In genomic region chr7:74453321-74454011, GRCh38 we compare ENCODE assay signal across 8 cellular contexts. TPM values are rescaled to one million over a fixed set of nuclear protein-coding genes. Genes with fewer than 3 reads are reported as not detected.
A peak's percentile ranks its signal among the peaks of the same experiment; 100 is the strongest.
DNase-seq lines count a peak whose midpoint lies in the region; ATAC-seq and TF ChIP-seq lines count a peak whose summit lies in the region.

GTF2IRD1 (plus strand) TSS chr7:74453906; CDS start chr7:74508081, 54,175 bp downstream.

- H3K4me3 ChIP-seq in GM06990 (replicated peaks; ENCODE audit: low read depth, low read length): peak within 1 kb of the TSS; percentile 52
- peak within 1 kb of the TSS; percentile 76 for H3K4me3 ChIP-seq in cardiac muscle cell
- peak within 1 kb of the TSS; percentile 83 for H3K4me3 ChIP-seq in urinary bladder (ENCODE audit: low read depth, low read length)

- TF ChIP-seq CTCF in GM06990 (IDR thresholded peaks at IDR 0.05; ENCODE audit: insufficient read depth, low read length, poor library complexity, severe bottlenecking) (no peak), cardiac muscle cell (IDR thresholded peaks at IDR 0.05; ENCODE audit: low read depth, low read length) (no peak), osteocyte (IDR thresholded peaks at IDR 0.05) (no peak)

- no peaks in the 10 kb centered on the region for H3K36me3 Mint-ChIP-seq in osteocyte (ENCODE audit: unreplicated experiment)

- H3K27ac ChIP-seq in cardiac muscle cell (peak within 1 kb of the TSS; percentile 87), urinary bladder (ENCODE audit: low read depth) (peak within 1 kb of the TSS; percentile 84)

- H3K9me3 ChIP-seq in cardiac muscle cell (ENCODE audit: low read depth): no peaks in the 10 kb centered on the region

- H3K27me3 Mint-ChIP-seq in osteocyte (ENCODE audit: unreplicated experiment): no peaks in the 10 kb centered on the region

- no peaks in the 10 kb centered on the region for H3K9me3 Mint-ChIP-seq in osteocyte (ENCODE audit: unreplicated experiment)

- peaks cover 12% of the 10 kb centered on the region for H3K4me1 ChIP-seq in cardiac muscle cell (ENCODE audit: low read depth)
- H3K4me1 ChIP-seq in urinary bladder (ENCODE audit: insufficient read depth): peaks cover 2% of the 10 kb centered on the region

- ATAC-seq in GM21423 (IDR thresholded peaks at IDR 0.05; ENCODE audit: unreplicated experiment): no peak

- peak; percentile 48 for DNase-seq in GM06990 (ENCODE audit: extremely low read depth, insufficient read length)
- DNase-seq in NCI-H1092 (lab: John Stamatoyannopoulos, UW): peak; percentile 58
- peak; percentile 49 for DNase-seq in SKM-1 treated with dmso at 0.1 percent for 144 hours (lab: John Stamatoyannopoulos, UW; ENCODE audit: unreplicated experiment)
- DNase-seq in amniotic epithelial cell (ENCODE audit: low read depth): peak; percentile 84
- peak; percentile 74 to 80 for DNase-seq in cardiac muscle cell (ENCODE audit: low read depth in 1 of 2, low spot score in 1 of 2)
- DNase-seq in osteocyte (ENCODE audit: extremely low spot score, unreplicated experiment): no peak

- H3K27ac Mint-ChIP-seq in osteocyte (ENCODE audit: unreplicated experiment): peak within 1 kb of the TSS; percentile 78

- H3K36me3 ChIP-seq in GM06990 (ENCODE audit: control insufficient read depth, insufficient read depth, low read length): no peaks in the 10 kb centered on the region
- H3K36me3 ChIP-seq in cardiac muscle cell: no peaks in the 10 kb centered on the region
- no peaks in the 10 kb centered on the region for H3K36me3 ChIP-seq in urinary bladder (ENCODE audit: insufficient read depth)

- peaks cover 22% of the 10 kb centered on the region for H3K4me1 Mint-ChIP-seq in osteocyte (ENCODE audit: unreplicated experiment)

- under 1% methylated on average over 62 of the region's 62 CpGs for WGBS in urinary bladder

- H3K4me3 Mint-ChIP-seq in osteocyte (ENCODE audit: unreplicated experiment): peak within 1 kb of the TSS; percentile 73

- no peaks in the 10 kb centered on the region; the same call in 1 of the 2 replicates for H3K27me3 ChIP-seq in GM06990 (replicated peaks; ENCODE audit: control insufficient read depth, insufficient read depth, low read length)
- H3K27me3 ChIP-seq in cardiac muscle cell: no peaks in the 10 kb centered on the region

RNA-seq across cellular contexts. Expression of gene GTF2IRD1, which starts in this region (rescaled TPM):
- total RNA-seq in cardiac muscle cell (33.0 and 51.4 TPM in 2 replicates), osteocyte (44.7 and 48.7 TPM in 2 replicates), urinary bladder (8.6 TPM)
- polyA plus RNA-seq in cardiac muscle cell (29.6 and 49.3 TPM in 2 replicates), urinary bladder (22.7 TPM)
